In genomic region chr2:33477473-33478468, GRCh38 we compare ENCODE assay signal across 1 cellular context.
TF ChIP-seq lines count a peak whose summit lies in the region.

No MANE protein-coding gene starts in this region.

TF ChIP-seq in K562, 482 proteins besides CTCF, POLR2A, EP300 and RAD21 (continued from another document and continues in another):
- TF ChIP-seq CTCFL (IDR thresholded peaks at IDR 0.05; ENCODE audit: borderline replicate concordance, insufficient read depth, low read depth, low read length, poor library complexity, severe bottlenecking), result no peak
- TF ChIP-seq, protein P1, sequence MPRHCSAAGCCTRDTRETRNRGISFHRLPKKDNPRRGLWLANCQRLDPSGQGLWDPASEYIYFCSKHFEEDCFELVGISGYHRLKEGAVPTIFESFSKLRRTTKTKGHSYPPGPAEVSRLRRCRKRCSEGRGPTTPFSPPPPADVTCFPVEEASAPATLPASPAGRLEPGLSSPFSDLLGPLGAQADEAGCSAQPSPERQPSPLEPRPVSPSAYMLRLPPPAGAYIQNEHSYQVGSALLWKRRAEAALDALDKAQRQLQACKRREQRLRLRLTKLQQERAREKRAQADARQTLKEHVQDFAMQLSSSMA (CRISPR knock-in tag; IDR thresholded peaks at IDR 0.05), result no peak
- 0 out of 2 replicates have a peak, but pooled peaks have one; percentile 73 for TF ChIP-seq ZNF395 (CRISPR knock-in tag; IDR thresholded peaks at IDR 0.05)
- TF ChIP-seq ATF4 (CRISPR knock-in tag; IDR thresholded peaks at IDR 0.05), result peak; percentile 89
- TF ChIP-seq HDAC8 (tag; IDR thresholded peaks at IDR 0.05), result 0 out of 2 replicates have a peak, but pooled peaks have one; percentile 34
- no peak for TF ChIP-seq PBX2 (CRISPR knock-in tag; IDR thresholded peaks at IDR 0.05; ENCODE audit: low read depth)
- TF ChIP-seq PBX2 (tag; conservative IDR thresholded peaks at IDR 0.05; ENCODE audit: low read depth), result 0 out of 2 replicates have a peak, but pooled peaks have one; percentile 36
- TF ChIP-seq TARDBP (IDR thresholded peaks at IDR 0.05), result 0 out of 2 replicates have a peak, but pooled peaks have one; percentile 20
- TF ChIP-seq TCF3 (CRISPR knock-in tag; IDR thresholded peaks at IDR 0.05), result peak; percentile 64
- peak; percentile 81 for TF ChIP-seq CREB1 (IDR thresholded peaks at IDR 0.05)
- TF ChIP-seq CREB1 (CRISPR knock-in tag; IDR thresholded peaks at IDR 0.05), result peak; percentile 64
- TF ChIP-seq CEBPG (CRISPR knock-in tag; IDR thresholded peaks at IDR 0.05), result peak; percentile 96
- peak; percentile 56 to 94 for TF ChIP-seq CEBPG (tag; conservative IDR thresholded peaks at IDR 0.05 in 1 of 2, IDR thresholded peaks at IDR 0.05 in 1 of 2)
- TF ChIP-seq ETV6 (IDR thresholded peaks at IDR 0.05; ENCODE audit: borderline replicate concordance in 1 of 2, low read depth in 2 of 2, low read length in 1 of 2), result 0 out of 4 replicates have a peak, but pooled peaks of 1 of the 2 experiments have one; percentile 34
- TF ChIP-seq ETV6 (CRISPR knock-in tag; IDR thresholded peaks at IDR 0.05; ENCODE audit: borderline replicate concordance), result no peak
- TF ChIP-seq, protein P2, sequence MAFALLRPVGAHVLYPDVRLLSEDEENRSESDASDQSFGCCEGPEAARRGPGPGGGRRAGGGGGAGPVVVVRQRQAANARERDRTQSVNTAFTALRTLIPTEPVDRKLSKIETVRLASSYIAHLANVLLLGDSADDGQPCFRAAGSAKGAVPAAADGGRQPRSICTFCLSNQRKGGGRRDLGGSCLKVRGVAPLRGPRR (CRISPR knock-in tag; IDR thresholded peaks at IDR 0.05), result no peak
- TF ChIP-seq ZBTB17 (CRISPR knock-in tag; IDR thresholded peaks at IDR 0.05), result peak; percentile 34; the same call in 1 of the 2 replicates
- no peak for TF ChIP-seq SLC30A9 (CRISPR knock-in tag; IDR thresholded peaks at IDR 0.05)
- peak; percentile 82; the same call in 1 of the 2 replicates for TF ChIP-seq JUND (IDR thresholded peaks at IDR 0.05; ENCODE audit: borderline replicate concordance, low read depth, low read length)
- TF ChIP-seq JUND (tag; IDR thresholded peaks at IDR 0.05; ENCODE audit: borderline replicate concordance, low read depth, low read length), result peak; percentile 33; the same call in 1 of the 3 replicates
- peak; percentile 42 for TF ChIP-seq CXXC5 (CRISPR knock-in tag; IDR thresholded peaks at IDR 0.05)
- no peak for TF ChIP-seq RHOXF2B (CRISPR knock-in tag; conservative IDR thresholded peaks at IDR 0.05)
- TF ChIP-seq TEAD2 (tag; IDR thresholded peaks at IDR 0.05), result no peak
- peak; percentile 43; the same call in 1 of the 2 replicates for TF ChIP-seq SMARCA4 (IDR thresholded peaks at IDR 0.05)
- no peak for TF ChIP-seq THRAP3 (IDR thresholded peaks at IDR 0.05; ENCODE audit: borderline replicate concordance)
- 0 out of 2 replicates have a peak, but pooled peaks have one; percentile 47 for TF ChIP-seq MTA1 (IDR thresholded peaks at IDR 0.05; ENCODE audit: borderline replicate concordance)
- TF ChIP-seq POLR2B (IDR thresholded peaks at IDR 0.05; ENCODE audit: low read depth, partially characterized antibody), result peak; percentile 21
- peak; percentile 80 for TF ChIP-seq L3MBTL2 (IDR thresholded peaks at IDR 0.05)
- TF ChIP-seq AFF1 (IDR thresholded peaks at IDR 0.05; ENCODE audit: low read depth in 1 of 2, partially characterized antibody in 2 of 2), result peak in 1 of 2 experiments; percentile 21
- peak; percentile 26 for TF ChIP-seq RBBP5 (IDR thresholded peaks at IDR 0.05; ENCODE audit: borderline replicate concordance, insufficient read depth, low read length, poor library complexity, severe bottlenecking)
- no peak for TF ChIP-seq ZNF696 (CRISPR knock-in tag; conservative IDR thresholded peaks at IDR 0.05)
- no peak for TF ChIP-seq MTF1 (CRISPR knock-in tag; IDR thresholded peaks at IDR 0.05; ENCODE audit: borderline replicate concordance)
- TF ChIP-seq ZNF384 (IDR thresholded peaks at IDR 0.05; ENCODE audit: low read depth, low read length), result no peak
- TF ChIP-seq PTRF (tag; IDR thresholded peaks at IDR 0.05), result no peak
- no peak for TF ChIP-seq TFAM (CRISPR knock-in tag; conservative IDR thresholded peaks at IDR 0.05)
- TF ChIP-seq ZEB2 (IDR thresholded peaks at IDR 0.05), result peak; percentile 54
- TF ChIP-seq PRPF4 (IDR thresholded peaks at IDR 0.05; ENCODE audit: insufficient read depth, low read depth, low read length, poor library complexity, severe bottlenecking), result no peak
- TF ChIP-seq ZNF75A (CRISPR knock-in tag; IDR thresholded peaks at IDR 0.05), result no peak
- peak in 1 of 2 experiments; percentile 37; a peak in 1 of 4 replicates for TF ChIP-seq FOXK2 (conservative IDR thresholded peaks at IDR 0.05 in 1 of 2, IDR thresholded peaks at IDR 0.05 in 1 of 2; ENCODE audit: low read depth in 2 of 2)
- no peak for TF ChIP-seq ZBTB43 (CRISPR knock-in tag; IDR thresholded peaks at IDR 0.05)
- TF ChIP-seq ZNF197 (CRISPR knock-in tag; IDR thresholded peaks at IDR 0.05; ENCODE audit: low read depth), result 0 out of 2 replicates have a peak, but pooled peaks have one; percentile 37
- no peak for TF ChIP-seq KLF16 (IDR thresholded peaks at IDR 0.05)
- no peak for TF ChIP-seq XRCC3 (IDR thresholded peaks at IDR 0.05)
- TF ChIP-seq SPI1 (IDR thresholded peaks at IDR 0.05; ENCODE audit: borderline replicate concordance, low read depth, low read length), result peak; percentile 48; the same call in 1 of the 2 replicates
- peak; percentile 90; the same call in 1 of the 2 replicates for TF ChIP-seq ZNF589 (CRISPR knock-in tag; IDR thresholded peaks at IDR 0.05; ENCODE audit: low read depth)
- TF ChIP-seq ZFX (CRISPR knock-in tag; IDR thresholded peaks at IDR 0.05), result no peak
- peak; percentile 71; the same call in 1 of the 2 replicates for TF ChIP-seq ZSCAN32 (CRISPR knock-in tag; IDR thresholded peaks at IDR 0.05)
- TF ChIP-seq TOE1 (IDR thresholded peaks at IDR 0.05; ENCODE audit: borderline replicate concordance), result no peak
- no peak for TF ChIP-seq TOE1 (CRISPR knock-in tag; IDR thresholded peaks at IDR 0.05; ENCODE audit: borderline replicate concordance, low read depth)
- TF ChIP-seq LARP7 (IDR thresholded peaks at IDR 0.05), result no peak
- TF ChIP-seq NRF1 (conservative IDR thresholded peaks at IDR 0.05 in 1 of 2, IDR thresholded peaks at IDR 0.05 in 1 of 2), result 0 out of 4 replicates have a peak, but pooled peaks of 1 of the 2 experiments have one; percentile 34
- peak; percentile 65 for TF ChIP-seq TAL1 (IDR thresholded peaks at IDR 0.05)
- TF ChIP-seq, protein P3, sequence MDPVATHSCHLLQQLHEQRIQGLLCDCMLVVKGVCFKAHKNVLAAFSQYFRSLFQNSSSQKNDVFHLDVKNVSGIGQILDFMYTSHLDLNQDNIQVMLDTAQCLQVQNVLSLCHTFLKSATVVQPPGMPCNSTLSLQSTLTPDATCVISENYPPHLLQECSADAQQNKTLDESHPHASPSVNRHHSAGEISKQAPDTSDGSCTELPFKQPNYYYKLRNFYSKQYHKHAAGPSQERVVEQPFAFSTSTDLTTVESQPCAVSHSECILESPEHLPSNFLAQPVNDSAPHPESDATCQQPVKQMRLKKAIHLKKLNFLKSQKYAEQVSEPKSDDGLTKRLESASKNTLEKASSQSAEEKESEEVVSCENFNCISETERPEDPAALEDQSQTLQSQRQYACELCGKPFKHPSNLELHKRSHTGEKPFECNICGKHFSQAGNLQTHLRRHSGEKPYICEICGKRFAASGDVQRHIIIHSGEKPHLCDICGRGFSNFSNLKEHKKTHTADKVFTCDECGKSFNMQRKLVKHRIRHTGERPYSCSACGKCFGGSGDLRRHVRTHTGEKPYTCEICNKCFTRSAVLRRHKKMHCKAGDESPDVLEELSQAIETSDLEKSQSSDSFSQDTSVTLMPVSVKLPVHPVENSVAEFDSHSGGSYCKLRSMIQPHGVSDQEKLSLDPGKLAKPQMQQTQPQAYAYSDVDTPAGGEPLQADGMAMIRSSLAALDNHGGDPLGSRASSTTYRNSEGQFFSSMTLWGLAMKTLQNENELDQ (CRISPR knock-in tag; IDR thresholded peaks at IDR 0.05; ENCODE audit: borderline replicate concordance), result no peak
- TF ChIP-seq LEF1 (IDR thresholded peaks at IDR 0.05), result peak; percentile 34; the same call in 1 of the 2 replicates
- peak; percentile 54; the same call in 1 of the 2 replicates for TF ChIP-seq NCOA1 (IDR thresholded peaks at IDR 0.05; ENCODE audit: low read depth)
- TF ChIP-seq RBFOX2 (IDR thresholded peaks at IDR 0.05; ENCODE audit: low read depth, low read length), result peak; percentile 47; the same call in 1 of the 2 replicates
